In the genomic region with DNA sequence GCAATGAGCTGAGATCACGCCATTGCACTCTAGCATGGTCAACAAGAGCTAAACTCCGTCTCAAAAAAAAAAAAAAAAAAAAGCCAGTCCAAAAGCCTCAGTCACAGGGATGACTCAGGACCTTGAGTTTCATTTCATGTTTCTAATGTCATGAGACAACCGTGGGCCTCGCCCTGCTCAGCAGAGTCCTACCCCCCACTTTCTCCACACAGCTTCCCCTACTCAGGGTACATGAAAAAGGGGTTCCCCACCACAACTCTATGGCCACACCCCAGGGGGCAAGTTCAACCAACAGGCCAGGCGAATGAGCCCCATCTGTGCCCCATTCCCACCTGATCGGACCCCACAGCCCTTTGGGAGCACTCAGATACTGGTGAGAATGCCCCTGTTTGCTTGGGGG, we compare ENCODE assay signal across 8 cellular contexts. TPM values are rescaled to one million over a fixed set of nuclear protein-coding genes. Genes with fewer than 3 reads are reported as not detected.
DNase-seq lines count a peak whose midpoint lies in the region; ATAC-seq and TF ChIP-seq lines count a peak whose summit lies in the region.

No MANE protein-coding gene starts in this region.

- no peaks in the 10 kb centered on the region for H3K27me3 Mint-ChIP-seq in activated B cell treated with CpG ODN at 0.5 μM for 24 hours

- TF ChIP-seq POLR2A in spleen (IDR thresholded peaks at IDR 0.05) (no peak), vagina (IDR thresholded peaks at IDR 0.05) (no peak), prostate gland (IDR thresholded peaks at IDR 0.05) (no peak)

- peaks cover 28% of the 10 kb centered on the region for H3K4me1 Mint-ChIP-seq in activated B cell treated with CpG ODN at 0.5 μM for 24 hours

- H3K27ac Mint-ChIP-seq in activated B cell treated with CpG ODN at 0.5 μM for 24 hours, result peak overlapping the region; percentile 89

- no peaks in the 10 kb centered on the region for H3K9me3 ChIP-seq in spleen
- no peaks in the 10 kb centered on the region for H3K9me3 ChIP-seq in vagina
- no peaks in the 10 kb centered on the region for H3K9me3 ChIP-seq in prostate gland

- in situ Hi-C loops in brain microvascular endothelial cell (cut with HindIII; ENCODE audit: low pct_ligation_motif_present, low sequenced_read_pairs), result no loop called here

- no peaks in the 10 kb centered on the region for H3K9me3 Mint-ChIP-seq in activated B cell treated with CpG ODN at 0.5 μM for 24 hours

- intact Hi-C loops in activated B cell treated with CpG ODN at 0.5 μM for 24 hours (cut with micrococcal nuclease), result loop anchor here (1.0 kb wide), 2 partner anchors 15 to 26 kb away; no protein-coding TSS in a partner anchor
- intact Hi-C loops in spleen (cut with DNase I; ENCODE audit: low total_unique reads), result no loop called here
- intact Hi-C loops in vagina (cut with DNase I), result no loop called here
- intact Hi-C loops in prostate gland (cut with DNase I), result no loop called here

- H3K27me3 ChIP-seq in spleen (replicated peaks in 1 of 7) (no peaks in the 10 kb centered on the region), brain microvascular endothelial cell (replicated peaks) (no peaks in the 10 kb centered on the region), vagina (no peaks in the 10 kb centered on the region), prostate gland (replicated peaks; ENCODE audit: insufficient read depth) (no peaks in the 10 kb centered on the region)

- H3K36me3 Mint-ChIP-seq in activated B cell treated with CpG ODN at 0.5 μM for 24 hours (ENCODE audit: low read depth), result no peaks in the 10 kb centered on the region

- TF ChIP-seq CTCF in activated B cell treated with CpG ODN at 0.5 μM for 24 hours (IDR thresholded peaks at IDR 0.05) (no peak), spleen (IDR thresholded peaks at IDR 0.05 in 8 of 11, conservative IDR thresholded peaks at IDR 0.05 in 3 of 11) (no peak), brain microvascular endothelial cell (IDR thresholded peaks at IDR 0.05; ENCODE audit: low read depth, low read length, missing control alignments) (no peak), vagina (IDR thresholded peaks at IDR 0.05) (no peak), prostate gland (IDR thresholded peaks at IDR 0.05) (no peak)

- POLR2A ChIA-PET in activated B cell treated with CpG ODN at 0.5 μM for 24 hours (lab: Charles Lee), result interaction anchor here (0.5 to 3.7 kb wide), 15 partner anchors 11 to 560 kb away, joined by 3 to 31 read pairs (median 5); a partner anchor contains a TSS

- WGBS in spleen, 5 donors, result 36 to 65% (median 51%) methylated on average over 6 of the region's 6 CpGs
- 70% methylated on average over 6 of the region's 6 CpGs for WGBS in prostate gland

- ATAC-seq in GM19023 (IDR thresholded peaks at IDR 0.05; ENCODE audit: unreplicated experiment) (peak; percentile 87), HG03060 (IDR thresholded peaks at IDR 0.05; ENCODE audit: low read depth, unreplicated experiment) (peak; percentile 81), activated B cell treated with CpG ODN at 0.5 μM for 24 hours (ENCODE audit: low read depth) (peak; percentile 97)

- H3K36me3 ChIP-seq in spleen (no peaks in the 10 kb centered on the region), brain microvascular endothelial cell (replicated peaks) (no peaks in the 10 kb centered on the region), vagina (no peaks in the 10 kb centered on the region), prostate gland (no peaks in the 10 kb centered on the region)

- H3K4me1 ChIP-seq in spleen (peaks cover 0 to 30% (median 12%) of the 10 kb centered on the region in 6 donors), vagina (no peaks in the 10 kb centered on the region), prostate gland (replicated peaks) (no peaks in the 10 kb centered on the region)

- peak overlapping the region; percentile 55 for H3K4me3 Mint-ChIP-seq in activated B cell treated with CpG ODN at 0.5 μM for 24 hours

- H3K27ac ChIP-seq in spleen, result peak overlapping the region in 5 of 8 donors; percentile 27 to 80 (median 71)
- H3K27ac ChIP-seq in brain microvascular endothelial cell, result no peak overlapping the region
- H3K27ac ChIP-seq in vagina, result no peak overlapping the region
- H3K27ac ChIP-seq in prostate gland, result no peak overlapping the region

- CTCF ChIA-PET in activated B cell treated with CpG ODN at 0.5 μM for 24 hours (lab: Charles Lee), result interaction anchor here (1.0 to 1.3 kb wide), 3 partner anchors 23 to 258 kb away, joined by 3 to 6 read pairs (median 4); no protein-coding TSS in a partner anchor

- no peak overlapping the region for H3K4me3 ChIP-seq in spleen
- no peak overlapping the region for H3K4me3 ChIP-seq in brain microvascular endothelial cell (ENCODE audit: low read depth, low read length)
- H3K4me3 ChIP-seq in vagina, result no peak overlapping the region
- H3K4me3 ChIP-seq in prostate gland, result no peak overlapping the region

- peak; percentile 31 for DNase-seq in A172 (ENCODE audit: low spot score)
- peak; percentile 44 for DNase-seq in activated B cell treated with CpG ODN at 0.5 μM for 24 hours
- DNase-seq in spleen, result peak; percentile 82
- no peak for DNase-seq in brain microvascular endothelial cell
- no peak for DNase-seq in vagina (ENCODE audit: extremely low spot score in 2 of 2)
- DNase-seq in prostate gland (ENCODE audit: low spot score), result no peak

RNA-seq across cellular contexts. Expression of a gene that starts 24.3 kb away (rescaled TPM):
- total RNA-seq in A172 (2014; rRNA removed; shearing (Covaris generic)), result not detected in 2 replicates
- 21.9 and 29.3 TPM in 2 replicates for total RNA-seq in activated B cell treated with CpG ODN at 0.5 μM for 24 hours
- 100 to 1,000 TPM; 115 to 187 (median 166) TPM for total RNA-seq in spleen
- polyA plus RNA-seq in spleen, result 10 to 100 TPM; 22.0 to 30.2 (median 22.7) TPM
- 4.7 TPM for total RNA-seq in vagina
- total RNA-seq in prostate gland, result 10 to 100 TPM; 11.8 to 42.9 TPM

Comparison
In these comparisons a context has a peak if more than half of its experiments do, and no peak if none do; other contexts are left out.
1. DNase-seq: peak in A172 (single experiment), activated B cell treated with CpG ODN at 0.5 μM for 24 hours (single experiment) and spleen (single experiment); none in brain microvascular endothelial cell (single experiment), vagina (0 of 2) and prostate gland (single experiment).
2. H3K27ac ChIP-seq: peak in spleen (5 of 8); none in brain microvascular endothelial cell (single experiment), vagina (single experiment) and prostate gland (0 of 2).
3. Peak in every context shown above with its lines, with median percentiles within 50 percentile points of each other: ATAC-seq.